19 cellular contexts compared by ENCODE assay signal in the genomic region with DNA sequence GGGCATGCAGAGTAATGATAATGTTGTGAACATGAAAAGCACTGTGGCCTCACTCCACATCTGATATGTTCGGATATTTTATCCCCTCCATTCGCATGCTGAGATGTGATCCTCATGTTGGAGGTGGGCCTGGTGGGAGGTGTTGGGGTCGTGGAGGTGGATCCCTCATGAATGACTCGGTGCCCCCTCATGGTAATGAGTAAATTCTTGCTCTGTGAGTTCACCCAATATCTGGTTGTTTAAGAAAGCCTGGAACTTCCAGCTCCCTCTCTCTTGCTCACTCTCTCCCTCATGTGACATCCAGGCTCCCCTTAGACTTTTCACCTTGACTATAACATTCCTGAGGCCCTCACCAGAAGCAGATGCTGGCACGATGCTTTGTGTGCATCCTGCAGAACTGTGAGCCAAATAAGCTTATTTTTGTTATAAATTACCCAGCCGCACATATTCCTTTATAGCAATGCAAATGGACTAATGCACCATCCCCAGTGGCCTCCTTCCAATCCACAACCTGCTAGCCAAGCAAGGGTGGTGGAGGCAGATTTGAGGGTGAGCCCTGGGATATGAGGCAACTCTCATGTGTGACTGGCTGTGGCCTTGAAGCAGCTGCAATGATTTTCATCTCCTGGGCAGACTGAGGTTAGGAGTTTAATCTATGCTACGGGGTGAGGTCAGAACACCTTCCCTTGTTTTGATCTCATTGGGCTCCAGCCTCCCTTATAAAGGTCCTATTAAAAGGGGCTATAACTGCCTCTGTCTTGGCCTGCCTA.
DNase-seq lines count a peak whose midpoint lies in the region; ATAC-seq and TF ChIP-seq lines count a peak whose summit lies in the region.
"Had no signal": no experiment of that assay in that cellular context is flagged by ENCODE, and none has a peak within 500 bp of the region (broad histone marks: within the 10 kb centered on the region; RNA-seq: fewer than 3 reads in every experiment).

No MANE protein-coding gene starts in this region.

- intact Hi-C loops in CD8-positive, alpha-beta T cell (cut with DNase I, micrococcal nuclease), result no loop called here
- intact Hi-C loops in activated T-helper 2 cell treated with anti-CD3 and anti-CD28 coated beads, Interferon-gamma antibody, Interleukin-2, Interleukin-4, amounts not matched to agents 10 μg/mL and 5 μg/mL and 100 μg/mL, durations not matched to agents 14 hours and 24 hours and 36 hours (cut with micrococcal nuclease), result no loop called here

- POLR2A ChIA-PET in CD8-positive, alpha-beta T cell (lab: Charles Lee), result interaction anchor here (0.7 kb wide), 1 partner anchor 149 kb away, joined by 3 read pairs; no protein-coding TSS in a partner anchor
- POLR2A ChIA-PET in naive thymus-derived CD8-positive, alpha-beta T cell (lab: Charles Lee), result interaction anchor here (0.5 to 3.1 kb wide), 4 partner anchors 10 to 198 kb away, joined by 3 to 10 read pairs (median 4); no protein-coding TSS in a partner anchor

- ATAC-seq in CD8-positive, alpha-beta T cell, result no peak
- ATAC-seq in naive thymus-derived CD8-positive, alpha-beta T cell, result peak; percentile 21 to 29

- TF ChIP-seq CTCF in CD8-positive, alpha-beta T cell (IDR thresholded peaks at IDR 0.05), result no peak

- peaks cover 60% of the 10 kb centered on the region for H3K4me1 ChIP-seq in CD8-positive, alpha-beta T cell (ENCODE audit: insufficient read depth, low read length)
- H3K4me1 ChIP-seq: parathyroid adenoma, thyroid gland had no signal

- no peaks in the 10 kb centered on the region for H3K36me3 ChIP-seq in CD8-positive, alpha-beta T cell (ENCODE audit: insufficient read depth, low read length)
- H3K36me3 ChIP-seq: thyroid gland, WERI-Rb-1 had no signal

- H3K4me1 Mint-ChIP-seq in CD8-positive, alpha-beta T cell (ENCODE audit: low read depth), result peaks cover 80% of the 10 kb centered on the region
- H3K4me1 Mint-ChIP-seq in activated T-helper 2 cell treated with anti-CD3 and anti-CD28 coated beads, Interferon-gamma antibody, Interleukin-2, Interleukin-4, amounts not matched to agents 10 μg/mL and 5 μg/mL and 100 μg/mL, durations not matched to agents 14 hours and 24 hours and 36 hours (ENCODE audit: low read depth), result peaks cover 65% of the 10 kb centered on the region
- H3K4me1 Mint-ChIP-seq in naive thymus-derived CD8-positive, alpha-beta T cell, result peaks cover 32 to 84% (median 80%) of the 10 kb centered on the region in 4 donors

- peaks cover 22% of the 10 kb centered on the region for H3K36me3 Mint-ChIP-seq in CD8-positive, alpha-beta T cell
- H3K36me3 Mint-ChIP-seq in activated T-helper 2 cell treated with anti-CD3 and anti-CD28 coated beads, Interferon-gamma antibody, Interleukin-2, Interleukin-4, amounts not matched to agents 10 μg/mL and 5 μg/mL and 100 μg/mL, durations not matched to agents 14 hours and 24 hours and 36 hours (ENCODE audit: low read depth), result peaks cover 44% of the 10 kb centered on the region
- H3K36me3 Mint-ChIP-seq in naive thymus-derived CD8-positive, alpha-beta T cell, result peaks cover 0 to 26% (median 21%) of the 10 kb centered on the region in 3 donors

- no peaks in the 10 kb centered on the region for H3K27me3 ChIP-seq in CD8-positive, alpha-beta T cell (ENCODE audit: insufficient read depth, low read length)
- H3K27me3 ChIP-seq: thyroid gland had no signal

- H3K27ac Mint-ChIP-seq in CD8-positive, alpha-beta T cell, result peak overlapping the region; percentile 93
- H3K27ac Mint-ChIP-seq in activated T-helper 2 cell treated with anti-CD3 and anti-CD28 coated beads, Interferon-gamma antibody, Interleukin-2, Interleukin-4, amounts not matched to agents 10 μg/mL and 5 μg/mL and 100 μg/mL, durations not matched to agents 14 hours and 24 hours and 36 hours, result peak overlapping the region; percentile 72
- H3K27ac Mint-ChIP-seq in naive thymus-derived CD8-positive, alpha-beta T cell, result peak overlapping the region; percentile 90 to 99 (median 96)

- peaks cover 16% of the 10 kb centered on the region for H3K9me3 Mint-ChIP-seq in CD8-positive, alpha-beta T cell
- H3K9me3 Mint-ChIP-seq in activated T-helper 2 cell treated with anti-CD3 and anti-CD28 coated beads, Interferon-gamma antibody, Interleukin-2, Interleukin-4, amounts not matched to agents 10 μg/mL and 5 μg/mL and 100 μg/mL, durations not matched to agents 14 hours and 24 hours and 36 hours, result peaks cover 39% of the 10 kb centered on the region
- H3K9me3 Mint-ChIP-seq in naive thymus-derived CD8-positive, alpha-beta T cell, result peaks cover 7 to 33% (median 25%) of the 10 kb centered on the region in 9 donors

- H3K4me3 Mint-ChIP-seq in CD8-positive, alpha-beta T cell, result peak overlapping the region; percentile 32
- no peak overlapping the region for H3K4me3 Mint-ChIP-seq in activated T-helper 2 cell treated with anti-CD3 and anti-CD28 coated beads, Interferon-gamma antibody, Interleukin-2, Interleukin-4, amounts not matched to agents 10 μg/mL and 5 μg/mL and 100 μg/mL, durations not matched to agents 14 hours and 24 hours and 36 hours (ENCODE audit: low read depth)
- peak overlapping the region in 9 of 10 donors; percentile 40 to 76 (median 63) for H3K4me3 Mint-ChIP-seq in naive thymus-derived CD8-positive, alpha-beta T cell

- CTCF ChIA-PET in CD8-positive, alpha-beta T cell (lab: Charles Lee), result interaction anchor here (1.2 kb wide), 1 partner anchor 20 kb away, joined by 3 read pairs; no protein-coding TSS in a partner anchor

- peak; percentile 46 for DNase-seq in activated CD4-positive, alpha-beta T cell treated with anti-CD3 and anti-CD28 coated beads for 48 hours
- no peak for DNase-seq in activated CD4-positive, alpha-beta T cell treated with anti-CD3 and anti-CD28 coated beads, Interleukin-2, amount 50 U/mL, for 4 hours
- DNase-seq in CD8-positive, alpha-beta T cell, result peak in 2 of 7 experiments; percentile 19 to 47
- DNase-seq in activated T-helper 2 cell treated with anti-CD3 and anti-CD28 coated beads, Interferon-gamma antibody, Interleukin-2, Interleukin-4, amounts not matched to agents 10 μg/mL and 5 μg/mL and 100 μg/mL, durations not matched to agents 14 hours and 24 hours and 36 hours (ENCODE audit: low spot score), result no peak
- DNase-seq in naive thymus-derived CD8-positive, alpha-beta T cell, result no peak
- DNase-seq in cerebellum (ENCODE audit: low spot score) (no peak), mesenteric fat pad (ENCODE audit: low spot score) (no peak)
- DNase-seq in effector CD4-positive, alpha-beta T cell, result no peak
- DNase-seq: amygdala; DMS 273 treated with DMSO at 0.1 percent for 48 hours; HCEC 1CT; head of caudate nucleus; NCI-H2029; NCI-H446 treated with DMSO at 0.1 percent for 48 hours; RPMI8226; stimulated activated CD4-positive, alpha-beta T cell treated with anti-CD3 and anti-CD28 coated beads, Interleukin-4, amount 100 ng/mL, for 1 hour; thyroid gland; WERI-Rb-1 had no signal

- H3K27me3 Mint-ChIP-seq in CD8-positive, alpha-beta T cell (ENCODE audit: low read depth), result no peaks in the 10 kb centered on the region
- H3K27me3 Mint-ChIP-seq in activated T-helper 2 cell treated with anti-CD3 and anti-CD28 coated beads, Interferon-gamma antibody, Interleukin-2, Interleukin-4, amounts not matched to agents 10 μg/mL and 5 μg/mL and 100 μg/mL, durations not matched to agents 14 hours and 24 hours and 36 hours (ENCODE audit: low read depth), result no peaks in the 10 kb centered on the region
- no peaks in the 10 kb centered on the region for H3K27me3 Mint-ChIP-seq in naive thymus-derived CD8-positive, alpha-beta T cell

- H3K27ac ChIP-seq in CD8-positive, alpha-beta T cell (ENCODE audit: low read depth, low read length), result peak overlapping the region; percentile 29
- H3K27ac ChIP-seq: parathyroid adenoma, thyroid gland, WERI-Rb-1 had no signal

- peaks cover 16% of the 10 kb centered on the region for H3K9me3 ChIP-seq in CD8-positive, alpha-beta T cell (ENCODE audit: low read length)
- H3K9me3 ChIP-seq: thyroid gland had no signal

- no peak overlapping the region for H3K4me3 ChIP-seq in CD8-positive, alpha-beta T cell (ENCODE audit: low read depth, low read length)
- H3K4me3 ChIP-seq: thyroid gland had no signal
